9 cellular contexts compared by ENCODE assay signal in the genomic region with DNA sequence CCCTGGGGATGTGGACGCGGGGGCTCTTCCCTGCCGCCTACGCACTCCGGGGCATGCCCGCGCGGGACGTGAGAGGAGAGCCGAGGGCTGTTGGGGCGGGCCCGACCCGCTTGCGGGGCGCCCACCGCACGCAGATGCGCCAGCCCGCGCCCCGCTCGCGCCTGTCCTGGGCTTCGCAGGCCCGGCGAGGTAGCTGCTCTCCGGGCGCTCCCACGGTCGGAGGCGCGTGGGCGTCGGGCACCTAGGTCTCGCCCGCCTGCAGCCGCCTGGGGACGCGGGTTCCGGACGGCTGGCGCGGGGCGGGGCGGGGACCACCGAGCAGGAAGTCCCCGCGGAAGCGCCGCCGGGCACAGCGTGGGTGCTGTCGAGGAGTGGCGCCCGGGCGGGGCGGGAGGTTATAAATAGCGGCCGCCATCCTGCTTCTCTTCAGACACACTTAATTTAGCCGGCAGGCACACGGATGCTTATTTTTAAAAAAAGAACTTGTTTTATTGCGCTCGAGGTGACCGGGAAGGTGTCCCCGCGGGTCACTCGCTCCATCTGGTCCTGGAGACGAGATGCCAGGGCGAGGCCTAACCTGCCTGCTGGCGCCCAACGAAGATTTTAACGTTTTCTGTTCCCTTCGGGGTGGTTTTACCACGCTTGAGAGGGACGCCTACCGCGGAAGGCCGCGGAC. TPM values are rescaled to one million over a fixed set of nuclear protein-coding genes. Genes with fewer than 3 reads are reported as not detected.
A peak's percentile ranks its signal among the peaks of the same experiment; 100 is the strongest.
DNase-seq lines count a peak whose midpoint lies in the region; ATAC-seq and TF ChIP-seq lines count a peak whose summit lies in the region.
"Had no signal": no experiment of that assay in that cellular context is flagged by ENCODE, and none has a peak within 500 bp of the region (broad histone marks: within the 10 kb centered on the region; RNA-seq: fewer than 3 reads in every experiment).

No MANE protein-coding gene starts in this region.

- H3K27ac ChIP-seq in coronary artery (peak overlapping the region; percentile 45 to 77), neural cell (ENCODE audit: low read length) (no peak overlapping the region), upper lobe of left lung (no peak overlapping the region), body of pancreas (no peak overlapping the region)
- H3K27ac ChIP-seq: adrenal gland had no signal

- no peaks in the 10 kb centered on the region for H4K20me1 ChIP-seq in neural cell (ENCODE audit: insufficient read depth)

- peaks cover 18 to 21% (median 19%) of the 10 kb centered on the region in 4 donors for H3K4me1 ChIP-seq in upper lobe of left lung
- H3K4me1 ChIP-seq in body of pancreas, result peaks cover 22% of the 10 kb centered on the region

- TF ChIP-seq EP300 in neural cell (conservative IDR thresholded peaks at IDR 0.05; ENCODE audit: poor library complexity, severe bottlenecking), result no peak
- TF ChIP-seq EP300 in upper lobe of left lung (IDR thresholded peaks at IDR 0.05), result no peak

- TF ChIP-seq RAD21 in neural cell (conservative IDR thresholded peaks at IDR 0.05), result no peak

- peak; percentile 43 for ATAC-seq in GM18873 (IDR thresholded peaks at IDR 0.05; ENCODE audit: low FRiP score, unreplicated experiment)
- ATAC-seq in HG02943 (IDR thresholded peaks at IDR 0.05; ENCODE audit: low read depth, unreplicated experiment), result peak; percentile 41
- peak in 1 of 2 donors; percentile 40 for ATAC-seq in upper lobe of left lung (ENCODE audit: low FRiP score in 2 of 2)
- no peak for ATAC-seq in body of pancreas

- H3K36me3 ChIP-seq in neural cell (ENCODE audit: insufficient read depth, low read length), result no peaks in the 10 kb centered on the region
- no peaks in the 10 kb centered on the region for H3K36me3 ChIP-seq in upper lobe of left lung
- H3K36me3 ChIP-seq in body of pancreas (replicated peaks in 1 of 2; ENCODE audit: insufficient read depth in 1 of 2, low read depth in 2 of 2), result no peaks in the 10 kb centered on the region
- H3K36me3 ChIP-seq: adrenal gland had no signal

- TF ChIP-seq POLR2A in upper lobe of left lung (IDR thresholded peaks at IDR 0.05), result no peak
- TF ChIP-seq POLR2A in body of pancreas (IDR thresholded peaks at IDR 0.05), result no peak

- WGBS in upper lobe of left lung, 2 donors, result 8 to 13% methylated on average over 13 to 37 of the region's 79 CpGs
- WGBS in body of pancreas, 2 donors, result 8 to 47% methylated on average over 6 to 62 of the region's 79 CpGs

- peak; percentile 26 for DNase-seq in T-helper 9 cell
- no peak for DNase-seq in coronary artery (ENCODE audit: low spot score)
- peak in 1 of 2 donors; percentile 89 for DNase-seq in upper lobe of left lung
- DNase-seq in body of pancreas, result no peak
- no peak for DNase-seq in A172 (ENCODE audit: low spot score)

- TF ChIP-seq CTCF in coronary artery (IDR thresholded peaks at IDR 0.05) (no peak), neural cell (IDR thresholded peaks at IDR 0.05; ENCODE audit: poor library complexity, severe bottlenecking) (no peak), upper lobe of left lung (IDR thresholded peaks at IDR 0.05) (no peak), body of pancreas (IDR thresholded peaks at IDR 0.05) (no peak)

- H2AFZ ChIP-seq in neural cell (ENCODE audit: low read depth, low read length), result no peak overlapping the region

- H3F3A ChIP-seq in neural cell (ENCODE audit: insufficient read depth, low read length, poor library complexity, severe bottlenecking), result no peaks in the 10 kb centered on the region

- peak overlapping the region; percentile 81 for H3K4me3 ChIP-seq in coronary artery
- H3K4me3 ChIP-seq in neural cell (ENCODE audit: low read length), result peak overlapping the region; percentile 65
- H3K4me3 ChIP-seq in upper lobe of left lung, result peak overlapping the region in 3 of 4 donors; percentile 39 to 51 (median 39)
- peak overlapping the region in 1 of 2 donors; percentile 5 for H3K4me3 ChIP-seq in body of pancreas

- H3K9me2 ChIP-seq in neural cell (ENCODE audit: insufficient read depth, low read length), result no peaks in the 10 kb centered on the region

- H3K9me3 ChIP-seq in neural cell (ENCODE audit: low read length) (no peaks in the 10 kb centered on the region), upper lobe of left lung (no peaks in the 10 kb centered on the region), body of pancreas (no peaks in the 10 kb centered on the region)
- H3K9me3 ChIP-seq: adrenal gland had no signal

- H3K79me2 ChIP-seq in neural cell (replicated peaks; ENCODE audit: insufficient read depth, low read length), result no peaks in the 10 kb centered on the region

- no peak overlapping the region for H3K4me2 ChIP-seq in neural cell (ENCODE audit: low read length)

- peaks cover 76% of the 10 kb centered on the region for H3K27me3 ChIP-seq in neural cell (ENCODE audit: insufficient read depth, low read depth, low read length)
- H3K27me3 ChIP-seq in upper lobe of left lung, result peaks cover 0 to 49% (median 17%) of the 10 kb centered on the region in 4 donors
- H3K27me3 ChIP-seq in body of pancreas, result peaks cover 0 to 32% of the 10 kb centered on the region in 2 donors

- H3K9ac ChIP-seq in neural cell (ENCODE audit: low read length), result no peak overlapping the region

- intact Hi-C loops in body of pancreas (cut with DNase I), result no loop called here

TF ChIP-seq in neural cell, 6 proteins besides CTCF, POLR2A, EP300 and RAD21:
- TF ChIP-seq, protein P1, sequence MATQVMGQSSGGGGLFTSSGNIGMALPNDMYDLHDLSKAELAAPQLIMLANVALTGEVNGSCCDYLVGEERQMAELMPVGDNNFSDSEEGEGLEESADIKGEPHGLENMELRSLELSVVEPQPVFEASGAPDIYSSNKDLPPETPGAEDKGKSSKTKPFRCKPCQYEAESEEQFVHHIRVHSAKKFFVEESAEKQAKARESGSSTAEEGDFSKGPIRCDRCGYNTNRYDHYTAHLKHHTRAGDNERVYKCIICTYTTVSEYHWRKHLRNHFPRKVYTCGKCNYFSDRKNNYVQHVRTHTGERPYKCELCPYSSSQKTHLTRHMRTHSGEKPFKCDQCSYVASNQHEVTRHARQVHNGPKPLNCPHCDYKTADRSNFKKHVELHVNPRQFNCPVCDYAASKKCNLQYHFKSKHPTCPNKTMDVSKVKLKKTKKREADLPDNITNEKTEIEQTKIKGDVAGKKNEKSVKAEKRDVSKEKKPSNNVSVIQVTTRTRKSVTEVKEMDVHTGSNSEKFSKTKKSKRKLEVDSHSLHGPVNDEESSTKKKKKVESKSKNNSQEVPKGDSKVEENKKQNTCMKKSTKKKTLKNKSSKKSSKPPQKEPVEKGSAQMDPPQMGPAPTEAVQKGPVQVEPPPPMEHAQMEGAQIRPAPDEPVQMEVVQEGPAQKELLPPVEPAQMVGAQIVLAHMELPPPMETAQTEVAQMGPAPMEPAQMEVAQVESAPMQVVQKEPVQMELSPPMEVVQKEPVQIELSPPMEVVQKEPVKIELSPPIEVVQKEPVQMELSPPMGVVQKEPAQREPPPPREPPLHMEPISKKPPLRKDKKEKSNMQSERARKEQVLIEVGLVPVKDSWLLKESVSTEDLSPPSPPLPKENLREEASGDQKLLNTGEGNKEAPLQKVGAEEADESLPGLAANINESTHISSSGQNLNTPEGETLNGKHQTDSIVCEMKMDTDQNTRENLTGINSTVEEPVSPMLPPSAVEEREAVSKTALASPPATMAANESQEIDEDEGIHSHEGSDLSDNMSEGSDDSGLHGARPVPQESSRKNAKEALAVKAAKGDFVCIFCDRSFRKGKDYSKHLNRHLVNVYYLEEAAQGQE (IDR thresholded peaks at IDR 0.05; ENCODE audit: borderline replicate concordance), result no peak
- TF ChIP-seq POLR2AphosphoS5 (IDR thresholded peaks at IDR 0.05), result no peak
- no peak for TF ChIP-seq TAF1 (IDR thresholded peaks at IDR 0.05; ENCODE audit: low read depth)
- TF ChIP-seq EZH2 (IDR thresholded peaks at IDR 0.05; ENCODE audit: borderline replicate concordance, insufficient read depth, low read length, poor library complexity, severe bottlenecking), result no peak
- TF ChIP-seq SMC3 (conservative IDR thresholded peaks at IDR 0.05; ENCODE audit: poor library complexity), result no peak
- no peak for TF ChIP-seq MXI1 (conservative IDR thresholded peaks at IDR 0.05; ENCODE audit: poor library complexity, severe bottlenecking)
TF ChIP-seq in neural cell: peak in this region for 0.

RNA-seq across cellular contexts. Expression of a gene that starts 0.6 kb away (rescaled TPM):
- polyA plus RNA-seq in neural cell, result not detected in 2 replicates
- polyA minus RNA-seq in neural cell, result not detected in 2 replicates
- total RNA-seq in upper lobe of left lung, result under 1 TPM in 2 of 6 donors, not detected in 4; 0.07 to 0.10 TPM
- total RNA-seq in body of pancreas, result not detected
- total RNA-seq in A172 (2014; rRNA removed; shearing (Covaris generic)), result 0.52 and 1.6 TPM in 2 replicates
- total RNA-seq: adrenal gland had no signal

RNA-seq across cellular contexts. Expression of a gene that starts 31.3 kb away (rescaled TPM):
- polyA plus RNA-seq in neural cell, result not detected in 2 replicates
- polyA minus RNA-seq in neural cell, result not detected in 2 replicates
- 1 to 10 TPM in 2 of 6 donors, under 1 TPM in 3, not detected in 1; 0.31 to 1.5 (median 0.76) TPM for total RNA-seq in upper lobe of left lung
- total RNA-seq in body of pancreas, result 1 to 10 TPM in 1 of 2 donors, under 1 TPM in 1; 0.78 to 2.3 TPM
- total RNA-seq in A172 (2014; rRNA removed; shearing (Covaris generic)), result 0.45 and 0.65 TPM in 2 replicates

Comparison
In these comparisons a context has a peak if more than half of its experiments do, and no peak if none do; other contexts are left out.
1. H3K27ac ChIP-seq: peak in coronary artery (2 of 2); none in neural cell (single experiment), upper lobe of left lung (0 of 4) and body of pancreas (0 of 4).